Comparison of ENCODE assay signal across 8 cellular contexts in genomic region chr6:43427406-43428111, GRCh38.
A peak's percentile ranks its signal among the peaks of the same experiment; 100 is the strongest.
DNase-seq lines count a peak whose midpoint lies in the region; ATAC-seq lines count a peak whose summit lies in the region.

Gene ABCC10, plus strand, starts transcription at chr6:43427541. Its CDS starts 438 bp downstream, at chr6:43427979.

- DNase-seq in AML-193 (lab: John Stamatoyannopoulos, UW) (peak; percentile 97 to 98), NCI-H446 treated with DMSO at 0.1 percent for 48 hours (lab: John Stamatoyannopoulos, UW) (peak; percentile 90), cerebellar cortex (ENCODE audit: low spot score) (peak; percentile 96), islet precursor cell (peak; percentile 97)
- DNase-seq in stimulated activated CD4-positive, alpha-beta T cell treated with anti-CD3 and anti-CD28 coated beads, Interleukin-12 subunit alpha, Interleukin-12 subunit beta, amount 100 ng/mL, for 48 hours (ENCODE audit: low read depth in 2 of 3, low spot score in 1 of 3): peak; percentile 90 to 93 (median 91)

- peak; percentile 92 for ATAC-seq in GM19035 (IDR thresholded peaks at IDR 0.05; ENCODE audit: unreplicated experiment)
- ATAC-seq in HG03354 (IDR thresholded peaks at IDR 0.05; ENCODE audit: poor library complexity, severe bottlenecking, unreplicated experiment): peak; percentile 94
- ATAC-seq in activated CD4-positive, CD25-positive, alpha-beta regulatory T cell treated with anti-CD3 and anti-CD28 coated beads, Interleukin-2, amount 50 U/mL, for 24 hours: peak; percentile 93

Comparison
In these comparisons a context has a peak if more than half of its experiments do, and no peak if none do; other contexts are left out.
1. Peak in every context shown above with its lines: DNase-seq and ATAC-seq.